ENCODE assay signal across 9 cellular contexts in the genomic region with DNA sequence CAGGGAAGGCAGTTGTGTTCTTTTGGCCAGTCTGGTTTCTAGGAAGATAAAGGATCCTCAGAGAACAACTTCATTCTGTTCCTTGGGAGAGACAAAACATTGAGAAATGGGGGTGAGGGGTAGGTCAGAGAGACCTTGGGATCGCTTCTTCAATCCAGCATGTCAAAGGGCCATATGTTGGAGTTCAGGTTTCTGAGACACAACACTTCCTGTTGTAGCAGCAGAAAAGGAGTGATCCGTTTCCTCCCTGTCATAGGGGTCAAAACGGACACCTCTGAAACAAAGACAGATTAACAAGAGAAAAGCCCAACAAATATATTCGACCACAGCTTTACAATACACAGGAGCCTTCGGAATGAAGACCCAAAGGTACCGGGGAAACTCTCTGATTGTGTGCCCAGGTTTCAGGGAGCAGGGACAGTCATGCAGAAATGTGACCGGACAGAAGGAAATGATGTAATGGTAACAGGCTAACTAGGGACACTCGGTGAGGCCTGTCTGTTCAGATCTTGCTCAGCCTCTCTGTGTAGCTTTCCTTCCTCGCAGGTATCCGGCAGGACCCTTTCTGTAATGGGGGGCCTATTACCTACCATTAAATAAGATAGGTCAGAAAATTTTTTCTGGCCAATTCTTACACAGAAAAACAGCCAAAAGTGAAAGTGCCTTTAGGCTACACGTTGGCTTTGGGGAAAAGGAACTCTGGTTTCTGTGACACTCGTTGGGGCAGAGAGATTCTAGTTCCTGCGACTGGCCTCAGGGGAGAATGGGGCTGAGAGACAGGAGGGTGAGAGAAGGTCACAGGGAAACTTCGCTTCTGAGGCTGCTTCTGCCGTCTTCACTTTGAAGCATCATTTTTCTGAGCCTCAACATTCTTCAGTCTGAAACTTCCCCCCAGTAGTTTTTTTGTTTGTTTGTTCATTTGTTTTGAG.
DNase-seq lines count a peak whose midpoint lies in the region; ATAC-seq, FAIRE-seq and TF ChIP-seq lines count a peak whose summit lies in the region.
"Had no signal": no experiment of that assay in that cellular context is flagged by ENCODE, and none has a peak within 500 bp of the region (broad histone marks: within the 10 kb centered on the region; RNA-seq: fewer than 3 reads in every experiment).

No MANE protein-coding gene starts in this region.

- DNase-seq in endothelial cell of umbilical vein (ENCODE audit: low read depth, low spot score) = peak; percentile 42
- peak; percentile 29 for DNase-seq in stimulated activated naive B cell treated with anti-CD40 and anti-IgM and Interleukin-4, amounts not matched to agents 10 μg/mL and 1 μg/mL and 100 μg/mL, for 72 hours
- no peak for DNase-seq in posterior vena cava (ENCODE audit: low spot score)
- DNase-seq in stimulated activated naive CD8-positive, alpha-beta T cell treated with anti-CD3 and anti-CD28 coated beads, Interleukin-15, amount 100 ng/mL, for 72 hours = no peak
- DNase-seq in NCI-H69 (lab: John Stamatoyannopoulos, UW) = no peak
- DNase-seq: transverse colon had no signal

- no peak overlapping the region for H3K4me3 ChIP-seq in endothelial cell of umbilical vein (replicated peaks in 1 of 3; ENCODE audit: insufficient read depth in 1 of 3, low read depth in 1 of 3, low read length in 3 of 3)
- H3K4me3 ChIP-seq: transverse colon had no signal

- BruUV-seq in endothelial cell of umbilical vein (replicated peaks; lab: Mats Ljungman, UMichigan) = TSS peak; percentile 86

- H3K36me3 Mint-ChIP-seq in stimulated activated naive B cell treated with anti-CD40 and anti-IgM and Interleukin-4, amounts not matched to agents 10 μg/mL and 1 μg/mL and 100 μg/mL, for 72 hours = peaks cover 0 to 4% of the 10 kb centered on the region in 2 donors
- H3K36me3 Mint-ChIP-seq in activated T-helper 17 cell treated with anti-CD3 and anti-CD28 coated beads, Interleukin-2, amount 50 U/mL, for 72 hours (ENCODE audit: low read depth) = no peaks in the 10 kb centered on the region

- peak overlapping the region; percentile 58 for H3K27ac ChIP-seq in endothelial cell of umbilical vein (ENCODE audit: insufficient read depth, low read depth, low read length)
- H3K27ac ChIP-seq: transverse colon had no signal

- TF ChIP-seq CTCF in endothelial cell of umbilical vein (IDR thresholded peaks at IDR 0.05; ENCODE audit: extremely low read depth in 1 of 2, insufficient read depth in 1 of 2, low read depth in 1 of 2, low read length in 2 of 2) = no peak

- peak; percentile 90 for ATAC-seq in GM19395 (IDR thresholded peaks at IDR 0.05; ENCODE audit: unreplicated experiment)
- peak; percentile 89 for ATAC-seq in HG03103 (IDR thresholded peaks at IDR 0.05; ENCODE audit: low read depth, unreplicated experiment)
- ATAC-seq in stimulated activated naive B cell treated with anti-CD40 and anti-IgM and Interleukin-4, amounts not matched to agents 10 μg/mL and 1 μg/mL and 100 μg/mL, for 72 hours (replicated peaks) = peak; percentile 97 to 98
- ATAC-seq in stimulated activated naive CD8-positive, alpha-beta T cell treated with anti-CD3 and anti-CD28 coated beads, Interleukin-15, amount 100 ng/mL, for 72 hours = no peak
- no peak for ATAC-seq in activated T-helper 17 cell treated with anti-CD3 and anti-CD28 coated beads, Interleukin-2, amount 50 U/mL, for 72 hours (replicated peaks)

- peaks cover 4 to 10% of the 10 kb centered on the region in 2 donors for H3K9me3 Mint-ChIP-seq in stimulated activated naive B cell treated with anti-CD40 and anti-IgM and Interleukin-4, amounts not matched to agents 10 μg/mL and 1 μg/mL and 100 μg/mL, for 72 hours
- no peaks in the 10 kb centered on the region for H3K9me3 Mint-ChIP-seq in stimulated activated naive CD8-positive, alpha-beta T cell treated with anti-CD3 and anti-CD28 coated beads, Interleukin-15, amount 100 ng/mL, for 72 hours
- H3K9me3 Mint-ChIP-seq in activated T-helper 17 cell treated with anti-CD3 and anti-CD28 coated beads, Interleukin-2, amount 50 U/mL, for 72 hours = no peaks in the 10 kb centered on the region

- peak overlapping the region; percentile 80 for H2AFZ ChIP-seq in endothelial cell of umbilical vein (ENCODE audit: low read depth, low read length)

- dilution Hi-C loops in endothelial cell of umbilical vein (cut with MboI; ENCODE audit: extremely low pct_ligation_motif_present, low sequenced_read_pairs) = no loop called here

- no peaks in the 10 kb centered on the region for H3K9me1 ChIP-seq in endothelial cell of umbilical vein (replicated peaks; ENCODE audit: control insufficient read depth, extremely low read depth, insufficient read depth, low read length)

- H3K27me3 Mint-ChIP-seq in stimulated activated naive B cell treated with anti-CD40 and anti-IgM and Interleukin-4, amounts not matched to agents 10 μg/mL and 1 μg/mL and 100 μg/mL, for 72 hours = no peaks in the 10 kb centered on the region
- H3K27me3 Mint-ChIP-seq in stimulated activated naive CD8-positive, alpha-beta T cell treated with anti-CD3 and anti-CD28 coated beads, Interleukin-15, amount 100 ng/mL, for 72 hours = no peaks in the 10 kb centered on the region
- H3K27me3 Mint-ChIP-seq in activated T-helper 17 cell treated with anti-CD3 and anti-CD28 coated beads, Interleukin-2, amount 50 U/mL, for 72 hours = peaks cover 9% of the 10 kb centered on the region

- peak overlapping the region; percentile 11 for H3K4me2 ChIP-seq in endothelial cell of umbilical vein (ENCODE audit: insufficient read depth, low read length)

- POLR2A ChIA-PET in endothelial cell of umbilical vein (lab: Charles Lee) = no interaction called here

- no peak for TF ChIP-seq POLR2A in endothelial cell of umbilical vein (IDR thresholded peaks at IDR 0.05; ENCODE audit: low read depth, low read length)

- H3K27ac Mint-ChIP-seq in stimulated activated naive B cell treated with anti-CD40 and anti-IgM and Interleukin-4, amounts not matched to agents 10 μg/mL and 1 μg/mL and 100 μg/mL, for 72 hours = peak overlapping the region; percentile 91
- no peak overlapping the region for H3K27ac Mint-ChIP-seq in stimulated activated naive CD8-positive, alpha-beta T cell treated with anti-CD3 and anti-CD28 coated beads, Interleukin-15, amount 100 ng/mL, for 72 hours
- no peak overlapping the region for H3K27ac Mint-ChIP-seq in activated T-helper 17 cell treated with anti-CD3 and anti-CD28 coated beads, Interleukin-2, amount 50 U/mL, for 72 hours

- peaks cover 17% of the 10 kb centered on the region for H3K4me1 ChIP-seq in endothelial cell of umbilical vein (ENCODE audit: control insufficient read depth, extremely low read depth, insufficient read depth, low read length)
- H3K4me1 ChIP-seq: transverse colon had no signal

- no peaks in the 10 kb centered on the region for H3K36me3 ChIP-seq in endothelial cell of umbilical vein (ENCODE audit: control insufficient read depth in 2 of 2, extremely low read depth in 1 of 2, insufficient read depth in 2 of 2, low read length in 2 of 2)
- H3K36me3 ChIP-seq: transverse colon had no signal

- H3K4me1 Mint-ChIP-seq in stimulated activated naive B cell treated with anti-CD40 and anti-IgM and Interleukin-4, amounts not matched to agents 10 μg/mL and 1 μg/mL and 100 μg/mL, for 72 hours = peaks cover 11 to 16% of the 10 kb centered on the region in 2 donors
- no peaks in the 10 kb centered on the region for H3K4me1 Mint-ChIP-seq in stimulated activated naive CD8-positive, alpha-beta T cell treated with anti-CD3 and anti-CD28 coated beads, Interleukin-15, amount 100 ng/mL, for 72 hours
- H3K4me1 Mint-ChIP-seq in activated T-helper 17 cell treated with anti-CD3 and anti-CD28 coated beads, Interleukin-2, amount 50 U/mL, for 72 hours = no peaks in the 10 kb centered on the region

- CTCF ChIA-PET in endothelial cell of umbilical vein (lab: Charles Lee) = interaction anchor here (1.0 kb wide), 1 partner anchor 56 kb away, joined by 3 read pairs; no protein-coding TSS in a partner anchor

- H3K9me3 ChIP-seq in endothelial cell of umbilical vein (replicated peaks; ENCODE audit: control insufficient read depth, insufficient read depth, low read length) = no peaks in the 10 kb centered on the region
- H3K9me3 ChIP-seq: transverse colon had no signal

- H3K79me2 ChIP-seq in endothelial cell of umbilical vein (ENCODE audit: control insufficient read depth, insufficient read depth, low read length) = no peaks in the 10 kb centered on the region

- H3K9ac ChIP-seq in endothelial cell of umbilical vein (replicated peaks; ENCODE audit: extremely low read depth, insufficient read depth, low read length) = peak overlapping the region; percentile 15

- peak; percentile 24 for FAIRE-seq in endothelial cell of umbilical vein (lab: Jason Lieb, UNC)

- no peaks in the 10 kb centered on the region for H3K27me3 ChIP-seq in endothelial cell of umbilical vein (ENCODE audit: control insufficient read depth in 2 of 2, insufficient read depth in 2 of 2, low read length in 2 of 2)
- H3K27me3 ChIP-seq: transverse colon had no signal

- peak overlapping the region; percentile 5 to 8 for H3K4me3 Mint-ChIP-seq in stimulated activated naive B cell treated with anti-CD40 and anti-IgM and Interleukin-4, amounts not matched to agents 10 μg/mL and 1 μg/mL and 100 μg/mL, for 72 hours
- no peak overlapping the region for H3K4me3 Mint-ChIP-seq in stimulated activated naive CD8-positive, alpha-beta T cell treated with anti-CD3 and anti-CD28 coated beads, Interleukin-15, amount 100 ng/mL, for 72 hours
- H3K4me3 Mint-ChIP-seq in activated T-helper 17 cell treated with anti-CD3 and anti-CD28 coated beads, Interleukin-2, amount 50 U/mL, for 72 hours = no peak overlapping the region

- no peaks in the 10 kb centered on the region for H4K20me1 ChIP-seq in endothelial cell of umbilical vein (replicated peaks; ENCODE audit: control insufficient read depth, extremely low read depth, insufficient read depth, low read length)

- intact Hi-C loops in endothelial cell of umbilical vein (cut with micrococcal nuclease) = loop anchor here (1.0 to 2.0 kb wide), 2 partner anchors 126 to 191 kb away; no protein-coding TSS in a partner anchor
- intact Hi-C loops in posterior vena cava (cut with DNase I) = no loop called here

TF ChIP-seq in endothelial cell of umbilical vein, 7 proteins besides CTCF, POLR2A, EP300 and RAD21:
- TF ChIP-seq GATA2 (IDR thresholded peaks at IDR 0.05; ENCODE audit: insufficient read depth, insufficient read length, low read depth, low read length) (no peak), POLR2AphosphoS5 (IDR thresholded peaks at IDR 0.05; ENCODE audit: insufficient read depth, low read depth, low read length) (no peak), FOS (IDR thresholded peaks at IDR 0.05; ENCODE audit: borderline replicate concordance, insufficient read depth, low read length) (no peak)

Comparison
In these comparisons a context has a peak if more than half of its experiments do, and no peak if none do; other contexts are left out.
1. ATAC-seq: peak in GM19395 (single experiment), HG03103 (single experiment) and stimulated activated naive B cell treated with anti-CD40 and anti-IgM and Interleukin-4, amounts not matched to agents 10 μg/mL and 1 μg/mL and 100 μg/mL, for 72 hours (2 of 2); none in stimulated activated naive CD8-positive, alpha-beta T cell treated with anti-CD3 and anti-CD28 coated beads, Interleukin-15, amount 100 ng/mL, for 72 hours (single experiment) and activated T-helper 17 cell treated with anti-CD3 and anti-CD28 coated beads, Interleukin-2, amount 50 U/mL, for 72 hours (single experiment).
2. DNase-seq: peak in endothelial cell of umbilical vein (single experiment) and stimulated activated naive B cell treated with anti-CD40 and anti-IgM and Interleukin-4, amounts not matched to agents 10 μg/mL and 1 μg/mL and 100 μg/mL, for 72 hours (single experiment); none in posterior vena cava (single experiment), stimulated activated naive CD8-positive, alpha-beta T cell treated with anti-CD3 and anti-CD28 coated beads, Interleukin-15, amount 100 ng/mL, for 72 hours (0 of 2) and NCI-H69 (single experiment).
3. H3K4me3 Mint-ChIP-seq: peak in stimulated activated naive B cell treated with anti-CD40 and anti-IgM and Interleukin-4, amounts not matched to agents 10 μg/mL and 1 μg/mL and 100 μg/mL, for 72 hours (2 of 2); none in stimulated activated naive CD8-positive, alpha-beta T cell treated with anti-CD3 and anti-CD28 coated beads, Interleukin-15, amount 100 ng/mL, for 72 hours (0 of 2) and activated T-helper 17 cell treated with anti-CD3 and anti-CD28 coated beads, Interleukin-2, amount 50 U/mL, for 72 hours (single experiment).